In the genomic region with DNA sequence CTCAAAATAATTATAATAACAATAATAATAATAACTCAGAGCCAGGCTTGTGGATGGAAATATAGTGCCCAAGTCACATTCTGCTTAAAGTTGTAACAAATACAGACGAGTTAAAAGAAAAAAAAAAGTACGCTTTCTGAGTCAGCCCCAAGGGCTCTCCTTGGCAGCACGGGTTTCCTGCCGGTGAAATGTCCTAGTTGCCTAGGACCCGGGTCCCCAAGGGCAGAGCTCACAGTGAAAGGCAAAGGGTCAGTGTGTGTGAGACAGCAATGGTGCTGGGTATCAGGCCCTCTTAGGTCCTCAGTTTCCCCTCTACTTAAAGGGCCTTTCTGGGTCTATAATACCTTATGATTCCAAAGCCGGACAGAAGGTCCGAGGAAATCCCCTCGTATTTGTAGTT, we compare ENCODE assay signal across 26 cellular contexts.
"Had no signal": no experiment of that assay in that cellular context is flagged by ENCODE, and none has a peak within 500 bp of the region (broad histone marks: within the 10 kb centered on the region; RNA-seq: fewer than 3 reads in every experiment).

No MANE protein-coding gene starts in this region.

- H3K4me3 ChIP-seq: stomach, suprapubic skin, testis, thoracic aorta, thyroid gland, tibial artery, tibial nerve, transverse colon, upper lobe of left lung, upper lobe of right lung, uterus, vagina had no signal

- FAIRE-seq: urothelium cell line had no signal

- H3K36me3 ChIP-seq: uterus had no signal

- ATAC-seq: stimulated activated effector memory CD8-positive, alpha-beta T cell treated with anti-CD3 and anti-CD28 coated beads, Interleukin-12 subunit alpha, Interleukin-12 subunit beta, amount 100 ng/mL, for 72 hours; stimulated activated memory B cell treated with anti-CD40 and anti-IgM and Interleukin-4, amounts not matched to agents 10 μg/mL and 1 μg/mL and 100 μg/mL, for 72 hours; stimulated activated naive B cell treated with anti-CD40 and anti-IgM and Interleukin-4, amounts not matched to agents 10 μg/mL and 1 μg/mL and 100 μg/mL, for 72 hours; stimulated activated naive CD8-positive, alpha-beta T cell treated with anti-CD3 and anti-CD28 coated beads, Interleukin-15, amount 100 ng/mL, for 72 hours; upper lobe of right lung had no signal

- H3K9me3 ChIP-seq: stomach, suprapubic skin, testis, thoracic aorta, thyroid gland, tibial artery, tibial nerve, transverse colon, upper lobe of left lung, upper lobe of right lung, uterus, vagina had no signal

- DNase-seq: stimulated activated CD4-positive, alpha-beta T cell treated with anti-CD3 and anti-CD28 coated beads, Interleukin-2, amount 100 ng/mL, for 48 hours; stimulated activated CD4-positive, alpha-beta T cell treated with anti-CD3 and anti-CD28 coated beads, Interleukin-4, amount 100 ng/mL, for 1 hour; stimulated activated CD4-positive, alpha-beta T cell treated with anti-CD3 and anti-CD28 coated beads, Interleukin-4, amount 100 ng/mL, for 24 hours; stimulated activated CD4-positive, alpha-beta T cell treated with anti-CD3 and anti-CD28 coated beads, Interleukin-4, amount 100 ng/mL, for 4 hours; stimulated activated CD8-positive, alpha-beta memory T cell treated with anti-CD3 and anti-CD28 coated beads, Interleukin-4, amount 100 ng/mL, for 48 hours; stimulated activated naive B cell treated with anti-CD40 and anti-IgM and Interleukin-4, amounts not matched to agents 10 μg/mL and 1 μg/mL and 100 μg/mL, for 72 hours; stimulated activated naive CD4-positive, alpha-beta T cell; stimulated activated naive CD4-positive, alpha-beta T cell treated with Interleukin-2 at 50 U/mL for 16 hours; stimulated activated naive CD8-positive, alpha-beta T cell treated with anti-CD3 and anti-CD28 coated beads, Interleukin-15, amount 100 ng/mL, for 72 hours; stomach; substantia nigra; testis; thyroid gland; tibial artery; transverse colon; trophoblast cell; upper lobe of left lung; upper lobe of right lung; uterus had no signal

- H3K4me1 ChIP-seq: stomach, suprapubic skin, testis, thyroid gland, tibial artery, tibial nerve, transverse colon, upper lobe of left lung, upper lobe of right lung, uterus had no signal

- H3K27ac ChIP-seq: stomach, suprapubic skin, testis, thoracic aorta, thyroid gland, tibial artery, tibial nerve, transverse colon, upper lobe of left lung, upper lobe of right lung, uterus, vagina had no signal

- H3K27me3 ChIP-seq: stomach, suprapubic skin, testis, thyroid gland, tibial artery, tibial nerve, transverse colon, upper lobe of left lung, upper lobe of right lung, uterus, vagina had no signal
